16 cellular contexts compared by ENCODE assay signal in genomic region chr5:160463227-160463626, GRCh38. TPM values are rescaled to one million over a fixed set of nuclear protein-coding genes. Genes with fewer than 3 reads are reported as not detected.
DNase-seq lines count a peak whose midpoint lies in the region; ATAC-seq and TF ChIP-seq lines count a peak whose summit lies in the region.
"Had no signal": no experiment of that assay in that cellular context is flagged by ENCODE, and none has a peak within 500 bp of the region (broad histone marks: within the 10 kb centered on the region; RNA-seq: fewer than 3 reads in every experiment).

No MANE protein-coding gene starts in this region.

- H3K4me3 ChIP-seq in SK-N-SH (ENCODE audit: low read depth in 2 of 2, low read length in 1 of 2): no peak overlapping the region
- no peak overlapping the region for H3K4me3 ChIP-seq in BLaER1
- no peak overlapping the region for H3K4me3 ChIP-seq in fibroblast of lung (replicated peaks in 1 of 4; ENCODE audit: control extremely low read depth in 1 of 4, insufficient read depth in 1 of 4, low read depth in 3 of 4, low read length in 4 of 4)
- no peak overlapping the region for H3K4me3 ChIP-seq in foreskin fibroblast (ENCODE audit: low read depth in 1 of 2, low read length in 2 of 2)

- no peak overlapping the region for H3K9ac ChIP-seq in SK-N-SH
- H3K9ac ChIP-seq in BLaER1: no peak overlapping the region
- H3K9ac ChIP-seq in fibroblast of lung (ENCODE audit: insufficient read depth, low read length): no peak overlapping the region

- no peak for ATAC-seq in SK-N-SH treated with all-trans-retinoic acid at 6 μM for 48 hours

- H3K4me1 ChIP-seq in SK-N-SH (ENCODE audit: control insufficient read depth in 1 of 2, insufficient read depth in 2 of 2, low read depth in 1 of 2, low read length in 1 of 2) (peaks cover 0 to 18% of the 10 kb centered on the region in 2 experiments; a peak in 3 of 4 replicates), BLaER1 (peaks cover 62% of the 10 kb centered on the region), fibroblast of lung (ENCODE audit: control insufficient read depth, extremely low read depth, insufficient read depth, low read length) (peaks cover 3% of the 10 kb centered on the region)

- H3K4me1 Mint-ChIP-seq in activated naive CD8-positive, alpha-beta T cell (ENCODE audit: low read depth): peaks cover 56% of the 10 kb centered on the region
- H3K4me1 Mint-ChIP-seq in activated T-helper 2 cell treated with anti-CD3 and anti-CD28 coated beads, Interferon-gamma antibody, Interleukin-2, Interleukin-4, amounts not matched to agents 10 μg/mL and 5 μg/mL and 100 μg/mL, durations not matched to agents 14 hours and 24 hours and 36 hours (ENCODE audit: low read depth): peaks cover 60% of the 10 kb centered on the region

- no peaks in the 10 kb centered on the region for H3K27me3 ChIP-seq in SK-N-SH (ENCODE audit: insufficient read depth)
- H3K27me3 ChIP-seq in BLaER1: no peaks in the 10 kb centered on the region
- no peaks in the 10 kb centered on the region for H3K27me3 ChIP-seq in fibroblast of lung (ENCODE audit: control insufficient read depth, insufficient read depth, low read length)

- H4K20me1 ChIP-seq in SK-N-SH (ENCODE audit: insufficient read depth) (no peaks in the 10 kb centered on the region), BLaER1 (no peaks in the 10 kb centered on the region), fibroblast of lung (ENCODE audit: control insufficient read depth, extremely low read depth, insufficient read depth, low read length) (no peaks in the 10 kb centered on the region)

- intact Hi-C loops in activated T-helper 2 cell treated with anti-CD3 and anti-CD28 coated beads, Interferon-gamma antibody, Interleukin-2, Interleukin-4, amounts not matched to agents 10 μg/mL and 5 μg/mL and 100 μg/mL, durations not matched to agents 14 hours and 24 hours and 36 hours (cut with micrococcal nuclease): no loop called here

- TF ChIP-seq EP300 in SK-N-SH (IDR thresholded peaks at IDR 0.05; ENCODE audit: borderline replicate concordance in 1 of 2, low read depth in 1 of 2, low read length in 1 of 2): no peak

- H3K27ac ChIP-seq in SK-N-SH (ENCODE audit: low read depth in 2 of 2, low read length in 1 of 2) (peak overlapping the region in 1 of 2 experiments; percentile 77; a peak in 2 of 4 replicates), BLaER1 (peak overlapping the region; percentile 5; the same call in 1 of the 2 replicates), fibroblast of lung (ENCODE audit: insufficient read depth, low read length) (no peak overlapping the region)
- H3K27ac ChIP-seq: 22Rv1, RWPE1 had no signal

- no peak for TF ChIP-seq RAD21 in SK-N-SH (IDR thresholded peaks at IDR 0.05; ENCODE audit: low read length)

- peak overlapping the region; percentile 100 for H3K27ac Mint-ChIP-seq in activated naive CD8-positive, alpha-beta T cell
- no peak overlapping the region for H3K27ac Mint-ChIP-seq in activated T-helper 2 cell treated with anti-CD3 and anti-CD28 coated beads, Interferon-gamma antibody, Interleukin-2, Interleukin-4, amounts not matched to agents 10 μg/mL and 5 μg/mL and 100 μg/mL, durations not matched to agents 14 hours and 24 hours and 36 hours

- DNase-seq in SK-N-SH (no peak), fibroblast of lung (ENCODE audit: low read depth in 2 of 2) (no peak), hepatic stellate cell (ENCODE audit: low spot score) (no peak), foreskin fibroblast (no peak)
- DNase-seq in activated T-helper 2 cell treated with anti-CD3 and anti-CD28 coated beads, Interferon-gamma antibody, Interleukin-2, Interleukin-4, amounts not matched to agents 10 μg/mL and 5 μg/mL and 100 μg/mL, durations not matched to agents 14 hours and 24 hours and 36 hours (ENCODE audit: low spot score): no peak
- DNase-seq: DMS79 treated with DMSO at 0.1 percent for 48 hours, GOT3, KG1, NCI-H1417 treated with DMSO at 0.1 percent for 48 hours, NCI-H2171, NCI-H446 had no signal

- H3K36me3 ChIP-seq in SK-N-SH (replicated peaks in 1 of 2; ENCODE audit: control insufficient read depth in 1 of 2, insufficient read depth in 2 of 2, low read length in 1 of 2): no peaks in the 10 kb centered on the region
- no peaks in the 10 kb centered on the region for H3K36me3 ChIP-seq in BLaER1
- H3K36me3 ChIP-seq in fibroblast of lung (ENCODE audit: control insufficient read depth, insufficient read depth, low read length): no peaks in the 10 kb centered on the region

- no peaks in the 10 kb centered on the region for H3K36me3 Mint-ChIP-seq in activated naive CD8-positive, alpha-beta T cell
- H3K36me3 Mint-ChIP-seq in activated T-helper 2 cell treated with anti-CD3 and anti-CD28 coated beads, Interferon-gamma antibody, Interleukin-2, Interleukin-4, amounts not matched to agents 10 μg/mL and 5 μg/mL and 100 μg/mL, durations not matched to agents 14 hours and 24 hours and 36 hours (ENCODE audit: low read depth): peaks cover 7% of the 10 kb centered on the region

- H3K4me3 Mint-ChIP-seq in activated naive CD8-positive, alpha-beta T cell: no peak overlapping the region
- no peak overlapping the region for H3K4me3 Mint-ChIP-seq in activated T-helper 2 cell treated with anti-CD3 and anti-CD28 coated beads, Interferon-gamma antibody, Interleukin-2, Interleukin-4, amounts not matched to agents 10 μg/mL and 5 μg/mL and 100 μg/mL, durations not matched to agents 14 hours and 24 hours and 36 hours (ENCODE audit: low read depth)

- H2AFZ ChIP-seq in SK-N-SH (ENCODE audit: low read depth) (no peak overlapping the region), fibroblast of lung (ENCODE audit: low read length) (no peak overlapping the region)

- no peaks in the 10 kb centered on the region for H3K9me3 Mint-ChIP-seq in activated naive CD8-positive, alpha-beta T cell (ENCODE audit: low read depth)
- no peaks in the 10 kb centered on the region for H3K9me3 Mint-ChIP-seq in activated T-helper 2 cell treated with anti-CD3 and anti-CD28 coated beads, Interferon-gamma antibody, Interleukin-2, Interleukin-4, amounts not matched to agents 10 μg/mL and 5 μg/mL and 100 μg/mL, durations not matched to agents 14 hours and 24 hours and 36 hours

- TF ChIP-seq CTCF in SK-N-SH (IDR thresholded peaks at IDR 0.05): no peak
- TF ChIP-seq CTCF in fibroblast of lung (conservative IDR thresholded peaks at IDR 0.05 in 1 of 2, IDR thresholded peaks at IDR 0.05 in 1 of 2; ENCODE audit: low read depth in 1 of 2, low read length in 2 of 2): no peak
- TF ChIP-seq CTCF in foreskin fibroblast (IDR thresholded peaks at IDR 0.05; ENCODE audit: low read depth, low read length): no peak

- peaks cover 9% of the 10 kb centered on the region for H3F3A ChIP-seq in SK-N-SH (replicated peaks; ENCODE audit: insufficient read depth)

- H3K79me2 ChIP-seq in SK-N-SH (ENCODE audit: insufficient read depth) (no peaks in the 10 kb centered on the region), fibroblast of lung (ENCODE audit: control insufficient read depth, insufficient read depth, low read length) (no peaks in the 10 kb centered on the region)

- H3K27me3 Mint-ChIP-seq in activated naive CD8-positive, alpha-beta T cell: no peaks in the 10 kb centered on the region
- no peaks in the 10 kb centered on the region for H3K27me3 Mint-ChIP-seq in activated T-helper 2 cell treated with anti-CD3 and anti-CD28 coated beads, Interferon-gamma antibody, Interleukin-2, Interleukin-4, amounts not matched to agents 10 μg/mL and 5 μg/mL and 100 μg/mL, durations not matched to agents 14 hours and 24 hours and 36 hours (ENCODE audit: low read depth)

- H3K4me2 ChIP-seq in SK-N-SH: peak overlapping the region; percentile 51
- peak overlapping the region; percentile 91 for H3K4me2 ChIP-seq in BLaER1
- peak overlapping the region; percentile 16 for H3K4me2 ChIP-seq in fibroblast of lung (ENCODE audit: extremely low read depth, insufficient read depth, low read length)

- WGBS in SK-N-SH (ENCODE audit: low lambda C conversion rate): 73% methylated on average over 4 of the region's 4 CpGs

- H3K9me2 ChIP-seq in SK-N-SH: no peaks in the 10 kb centered on the region

- no peaks in the 10 kb centered on the region for H3K9me3 ChIP-seq in SK-N-SH
- H3K9me3 ChIP-seq in BLaER1: peaks cover 16% of the 10 kb centered on the region
- no peaks in the 10 kb centered on the region for H3K9me3 ChIP-seq in fibroblast of lung (ENCODE audit: control insufficient read depth, insufficient read depth, low read depth, low read length)

- POLR2A ChIA-PET in SK-N-SH (lab: Yijun Ruan, JAX): no interaction called here

- CTCF ChIA-PET in SK-N-SH (lab: Yijun Ruan, JAX): interaction anchor here (1.3 kb wide), 1 partner anchor 45 kb away, joined by 3 read pairs; no protein-coding TSS in a partner anchor

TF ChIP-seq in SK-N-SH, 30 proteins besides CTCF, POLR2A, EP300 and RAD21 (continues in another document):
- no peak for TF ChIP-seq ELF1 (IDR thresholded peaks at IDR 0.05)
- TF ChIP-seq RXRA (IDR thresholded peaks at IDR 0.05; ENCODE audit: borderline replicate concordance, low read depth): no peak
- no peak for TF ChIP-seq YY1 (IDR thresholded peaks at IDR 0.05; ENCODE audit: low read depth)

TF ChIP-seq in SK-N-SH treated with all-trans-retinoic acid at 6 μM for 48 hours, 23 proteins besides CTCF, POLR2A, EP300 and RAD21 (continues in another document):
- TF ChIP-seq TCF4 (CRISPR knock-in tag; IDR thresholded peaks at IDR 0.05; ENCODE audit: borderline replicate concordance): no peak

RNA-seq across cellular contexts. Expression of gene PTTG1, which starts 41.6 kb away (rescaled TPM):
- polyA plus RNA-seq in SK-N-SH (2012; rRNA removed) (221 and 279 TPM in 2 replicates), fibroblast of lung (108 and 363 TPM in 2 replicates)
- 275 and 326 TPM in 2 replicates for polyA plus RNA-seq in SK-N-SH (2012; cell fraction: cytosol; rRNA removed)
- polyA plus RNA-seq in SK-N-SH (2012; cell fraction: nucleus; rRNA removed): 88.1 and 137 TPM in 2 replicates
- total RNA-seq in fibroblast of lung: 17.5 and 77.5 TPM in 2 replicates
- polyA plus RNA-seq in fibroblast of lung (2012): 41.7 and 143 TPM in 2 replicates
- polyA minus RNA-seq in fibroblast of lung (ENCODE audit: low replicate concordance): 12.6 and 40.9 TPM in 2 replicates
- total RNA-seq in activated T-helper 2 cell treated with anti-CD3 and anti-CD28 coated beads, Interferon-gamma antibody, Interleukin-2, Interleukin-4, amounts not matched to agents 10 μg/mL and 5 μg/mL and 100 μg/mL, durations not matched to agents 14 hours and 24 hours and 36 hours: 142 and 146 TPM in 2 replicates

RNA-seq across cellular contexts. Expression of gene SLU7, which starts 44.3 kb away (rescaled TPM):
- 22.3 and 28.3 TPM in 2 replicates for polyA plus RNA-seq in SK-N-SH (2012; rRNA removed)
- polyA plus RNA-seq in SK-N-SH (2012; cell fraction: cytosol; rRNA removed): 38.0 and 59.3 TPM in 2 replicates
- 9.5 and 24.0 TPM in 2 replicates for polyA plus RNA-seq in SK-N-SH (2012; cell fraction: nucleus; rRNA removed)
- 74.5 and 79.4 TPM in 2 replicates for total RNA-seq in fibroblast of lung
- 35.6 and 47.1 TPM in 2 replicates for polyA plus RNA-seq in fibroblast of lung
- 43.0 and 51.9 TPM in 2 replicates for polyA plus RNA-seq in fibroblast of lung (2012)
- polyA minus RNA-seq in fibroblast of lung (ENCODE audit: low replicate concordance): 2.3 and 16.7 TPM in 2 replicates
- total RNA-seq in activated T-helper 2 cell treated with anti-CD3 and anti-CD28 coated beads, Interferon-gamma antibody, Interleukin-2, Interleukin-4, amounts not matched to agents 10 μg/mL and 5 μg/mL and 100 μg/mL, durations not matched to agents 14 hours and 24 hours and 36 hours: 41.3 and 44.3 TPM in 2 replicates

Comparison
In these comparisons a context has a peak if more than half of its experiments do, and no peak if none do; other contexts are left out.
1. H3K4me2 ChIP-seq: peak in every context shown above with its lines; median percentile 91 in BLaER1; 51 in SK-N-SH; 16 in fibroblast of lung.